ENCODE assay signal across 12 cellular contexts in genomic region chr12:111425655-111426054, GRCh38. TPM values are rescaled to one million over a fixed set of nuclear protein-coding genes. Genes with fewer than 3 reads are reported as not detected.
DNase-seq lines count a peak whose midpoint lies in the region; ATAC-seq, FAIRE-seq and TF ChIP-seq lines count a peak whose summit lies in the region.
"Had no signal": no experiment of that assay in that cellular context is flagged by ENCODE, and none has a peak within 500 bp of the region (broad histone marks: within the 10 kb centered on the region; RNA-seq: fewer than 3 reads in every experiment).

No MANE protein-coding gene starts in this region.

- DNase-seq in activated naive CD4-positive, alpha-beta T cell treated with anti-CD3 and anti-CD28 coated beads for 36 hours, result peak; percentile 6
- DNase-seq in activated naive CD4-positive, alpha-beta T cell treated with anti-CD3 and anti-CD28 coated beads, Interleukin-2, amount 50 U/mL, for 72 hours (ENCODE audit: low spot score in 2 of 2), result no peak
- DNase-seq in HepG2 (ENCODE audit: low spot score) (no peak), upper lobe of left lung (no peak), HCEC 1CT (no peak)
- DNase-seq in activated CD8-positive, alpha-beta memory T cell treated with anti-CD3 and anti-CD28 coated beads for 24 hours, result no peak
- DNase-seq: amniotic stem cell, esophagus squamous epithelium, NCI-H82 had no signal

- H4K20me1 ChIP-seq in HepG2 (ENCODE audit: insufficient read depth, low read length), result no peaks in the 10 kb centered on the region

- in situ Hi-C loops in HepG2 (cut with HindIII; ENCODE audit: extremely low pct_ligation_motif_present, low pct_unique_long_range_greater_than_20kb), result no loop called here

- intact Hi-C loops in activated naive CD4-positive, alpha-beta T cell treated with anti-CD3 and anti-CD28 coated beads for 36 hours (cut with micrococcal nuclease), result loop anchor here (1.0 kb wide), 2 partner anchors 20 to 26 kb away; no protein-coding TSS in a partner anchor
- intact Hi-C loops in HepG2 (cut with micrococcal nuclease; ENCODE audit: unreplicated experiment), result no loop called here

- H3K9me3 Mint-ChIP-seq in activated naive CD4-positive, alpha-beta T cell treated with anti-CD3 and anti-CD28 coated beads for 36 hours, result no peaks in the 10 kb centered on the region
- no peaks in the 10 kb centered on the region for H3K9me3 Mint-ChIP-seq in activated naive CD4-positive, alpha-beta T cell treated with anti-CD3 and anti-CD28 coated beads, Interleukin-2, amount 50 U/mL, for 72 hours
- no peaks in the 10 kb centered on the region for H3K9me3 Mint-ChIP-seq in activated naive CD8-positive, alpha-beta T cell (ENCODE audit: low read depth)

- CTCF ChIA-PET in activated naive CD4-positive, alpha-beta T cell treated with anti-CD3 and anti-CD28 coated beads for 36 hours (lab: Charles Lee), result interaction anchor here (0.6 to 9.3 kb wide), 8 partner anchors 9 to 28 kb away, joined by 3 to 52 read pairs (median 4); no protein-coding TSS in a partner anchor
- CTCF ChIA-PET in HepG2 (lab: Yijun Ruan, JAX; ENCODE audit: low intra/inter-chr PET ratio, low total read pairs), result no interaction called here

- H3K27me3 ChIP-seq in HepG2 (ENCODE audit: control insufficient read depth in 1 of 2, insufficient read depth in 2 of 2, low read length in 2 of 2) (no peaks in the 10 kb centered on the region), upper lobe of left lung (no peaks in the 10 kb centered on the region)

- TSS peak; percentile 17 for BruUV-seq in HepG2 (replicated peaks; lab: Mats Ljungman, UMichigan)

- no peak for TF ChIP-seq RAD21 in HepG2 (CRISPR knock-in tag; IDR thresholded peaks at IDR 0.05)

- FAIRE-seq in HepG2 (lab: Jason Lieb, UNC), result no peak
- FAIRE-seq: TTC549 had no signal

- H3K4me2 ChIP-seq in HepG2 (ENCODE audit: low read depth, low read length), result no peak overlapping the region

- H3K9ac ChIP-seq in HepG2 (ENCODE audit: insufficient read depth, low read depth, low read length), result no peak overlapping the region

- peaks cover 72% of the 10 kb centered on the region for H3K4me1 Mint-ChIP-seq in activated naive CD4-positive, alpha-beta T cell treated with anti-CD3 and anti-CD28 coated beads for 36 hours (ENCODE audit: low read depth)
- peaks cover 61% of the 10 kb centered on the region for H3K4me1 Mint-ChIP-seq in activated naive CD8-positive, alpha-beta T cell (ENCODE audit: low read depth)

- peaks cover 2% of the 10 kb centered on the region for H3K79me2 ChIP-seq in HepG2 (ENCODE audit: insufficient read depth, low read length)

- peaks cover 13% of the 10 kb centered on the region for H3K36me3 Mint-ChIP-seq in activated naive CD4-positive, alpha-beta T cell treated with anti-CD3 and anti-CD28 coated beads for 36 hours (ENCODE audit: low read depth)
- H3K36me3 Mint-ChIP-seq in activated naive CD4-positive, alpha-beta T cell treated with anti-CD3 and anti-CD28 coated beads, Interleukin-2, amount 50 U/mL, for 72 hours, result peaks cover 0 to 4% of the 10 kb centered on the region in 2 donors
- H3K36me3 Mint-ChIP-seq in activated naive CD8-positive, alpha-beta T cell, result no peaks in the 10 kb centered on the region

- TF ChIP-seq CTCF in HepG2 (CRISPR knock-in tag; IDR thresholded peaks at IDR 0.05) (no peak), upper lobe of left lung (IDR thresholded peaks at IDR 0.05) (no peak)

- H3K9me3 ChIP-seq in HepG2 (ENCODE audit: low read length) (no peaks in the 10 kb centered on the region), upper lobe of left lung (no peaks in the 10 kb centered on the region)
- H3K9me3 ChIP-seq: esophagus squamous epithelium had no signal

- H3K27ac Mint-ChIP-seq in activated naive CD4-positive, alpha-beta T cell treated with anti-CD3 and anti-CD28 coated beads for 36 hours, result peak overlapping the region; percentile 84
- H3K27ac Mint-ChIP-seq in activated naive CD4-positive, alpha-beta T cell treated with anti-CD3 and anti-CD28 coated beads, Interleukin-2, amount 50 U/mL, for 72 hours, result peak overlapping the region in 1 of 2 donors; percentile 30
- peak overlapping the region; percentile 85 for H3K27ac Mint-ChIP-seq in activated naive CD8-positive, alpha-beta T cell

- no peak overlapping the region for H3K4me3 ChIP-seq in HepG2 (replicated peaks in 1 of 3; ENCODE audit: insufficient read depth in 1 of 3, low read depth in 2 of 3, low read length in 3 of 3)
- H3K4me3 ChIP-seq in upper lobe of left lung, result no peak overlapping the region
- H3K4me3 ChIP-seq: esophagus squamous epithelium had no signal

- no peaks in the 10 kb centered on the region for H3K27me3 Mint-ChIP-seq in activated naive CD4-positive, alpha-beta T cell treated with anti-CD3 and anti-CD28 coated beads for 36 hours (ENCODE audit: low read depth)
- no peaks in the 10 kb centered on the region for H3K27me3 Mint-ChIP-seq in activated naive CD8-positive, alpha-beta T cell

- H3K27ac ChIP-seq in HepG2 (ENCODE audit: extremely low read length, insufficient read depth, low read length), result no peak overlapping the region
- H3K27ac ChIP-seq in upper lobe of left lung, result peak overlapping the region in 3 of 4 donors; percentile 32 to 49 (median 46)

- POLR2A ChIA-PET in HepG2 (lab: Yijun Ruan, JAX), result no interaction called here

- no peak for ATAC-seq in activated naive CD4-positive, alpha-beta T cell treated with anti-CD3 and anti-CD28 coated beads, Interleukin-2, amount 50 U/mL, for 72 hours
- ATAC-seq in HepG2, result peak; percentile 31; the same call in 2 of the 3 replicates
- no peak for ATAC-seq in upper lobe of left lung (ENCODE audit: low FRiP score in 2 of 2)
- ATAC-seq in GM18498 (IDR thresholded peaks at IDR 0.05; ENCODE audit: unreplicated experiment), result no peak

- no peak for TF ChIP-seq EP300 in HepG2 (IDR thresholded peaks at IDR 0.05; ENCODE audit: low read depth in 2 of 2, low read length in 2 of 2)
- TF ChIP-seq EP300 in HepG2 (CRISPR knock-in tag; IDR thresholded peaks at IDR 0.05; ENCODE audit: borderline replicate concordance), result no peak
- TF ChIP-seq EP300 in upper lobe of left lung (IDR thresholded peaks at IDR 0.05), result no peak

- no peak overlapping the region for H3K4me3 Mint-ChIP-seq in activated naive CD4-positive, alpha-beta T cell treated with anti-CD3 and anti-CD28 coated beads for 36 hours
- H3K4me3 Mint-ChIP-seq in activated naive CD8-positive, alpha-beta T cell, result peak overlapping the region; percentile 74

- 66% methylated on average over 5 of the region's 8 CpGs for WGBS in HepG2 (ENCODE audit: low lambda C conversion rate)
- 73 to 74% methylated on average over 5 to 8 of the region's 8 CpGs for WGBS in upper lobe of left lung, 2 donors

- H3K4me1 ChIP-seq in HepG2 (ENCODE audit: insufficient read depth, low read length) (peaks cover 26% of the 10 kb centered on the region), upper lobe of left lung (peaks cover 58 to 72% (median 61%) of the 10 kb centered on the region in 4 donors)

- H2AFZ ChIP-seq in HepG2 (ENCODE audit: low read length), result no peak overlapping the region

- TF ChIP-seq POLR2A in HepG2 (IDR thresholded peaks at IDR 0.05; ENCODE audit: insufficient read depth in 1 of 2, low read depth in 2 of 2, low read length in 2 of 2), result no peak
- no peak for TF ChIP-seq POLR2A in upper lobe of left lung (IDR thresholded peaks at IDR 0.05)

- H3K36me3 ChIP-seq in HepG2 (replicated peaks in 1 of 2; ENCODE audit: control insufficient read depth in 1 of 2, insufficient read depth in 2 of 2, low read length in 2 of 2) (peaks cover 2 to 25% of the 10 kb centered on the region in 2 experiments; a peak in 4 of 5 replicates), upper lobe of left lung (peaks cover 0 to 16% (median 8%) of the 10 kb centered on the region in 4 donors)

RNA-seq across cellular contexts. Expression of gene SH2B3, which starts 19.9 kb away (rescaled TPM):
- 10 to 100 TPM; 21.1 to 21.3 TPM for total RNA-seq in activated naive CD4-positive, alpha-beta T cell treated with anti-CD3 and anti-CD28 coated beads for 36 hours
- 10 to 100 TPM; 18.0 to 24.6 TPM for total RNA-seq in activated naive CD4-positive, alpha-beta T cell treated with anti-CD3 and anti-CD28 coated beads, Interleukin-2, amount 50 U/mL, for 72 hours
- total RNA-seq in HepG2 (2016; rRNA removed; fragmentation: Illumina TruSeq; extraction: Trizol) (6.8 and 6.9 TPM in 2 replicates), upper lobe of left lung (100 to 1,000 TPM in 1 of 6 donors, 10 to 100 TPM in 5; 24.8 to 128 (median 52.5) TPM)
- 3.0 and 4.5 TPM in 2 replicates for total RNA-seq in HepG2 (2016; cell fraction: cytosol; rRNA removed; fragmentation: Illumina TruSeq; extraction: Trizol; ENCODE audit: low read depth)
- 5.3 and 6.3 TPM in 2 replicates for total RNA-seq in HepG2 (2016; cell fraction: insoluble cytoplasmic fraction; rRNA removed; fragmentation: Illumina TruSeq; extraction: Trizol)
- total RNA-seq in HepG2 (2016; cell fraction: membrane; rRNA removed; fragmentation: Illumina TruSeq; extraction: Trizol), result 8.1 and 8.8 TPM in 2 replicates
- 3.3 and 4.2 TPM in 2 replicates for total RNA-seq in HepG2 (2016; cell fraction: nucleus; rRNA removed; fragmentation: Illumina TruSeq; extraction: Trizol)
- 6.8 and 7.1 TPM in 2 replicates for polyA plus RNA-seq in HepG2 (2011; rRNA removed)
- 5.9 and 7.0 TPM in 2 replicates for polyA plus RNA-seq in HepG2 (2011; cell fraction: cytosol; rRNA removed)
- polyA plus RNA-seq in HepG2 (2011; cell fraction: nucleus; rRNA removed), result 6.3 and 7.7 TPM in 2 replicates
- 5.1 and 9.2 TPM in 2 replicates for polyA plus RNA-seq in HepG2 (2012)
- 0.99 and 1.3 TPM in 2 replicates for polyA plus RNA-seq in HepG2 (2016; cell fraction: cytosol; fragmentation: Illumina TruSeq; extraction: Trizol; ENCODE audit: low read depth)
- polyA plus RNA-seq in HepG2 (2016; cell fraction: insoluble cytoplasmic fraction; fragmentation: Illumina TruSeq; extraction: Trizol; ENCODE audit: low read depth), result 7.6 and 9.1 TPM in 2 replicates
- 5.2 and 5.7 TPM in 2 replicates for polyA plus RNA-seq in HepG2 (2016; cell fraction: membrane; fragmentation: Illumina TruSeq; extraction: Trizol; ENCODE audit: low read depth)
- 8.8 and 9.8 TPM in 2 replicates for polyA plus RNA-seq in HepG2 (2016; cell fraction: nucleus; fragmentation: Illumina TruSeq; extraction: Trizol; ENCODE audit: insufficient read depth, low read depth)
- 2.2 and 11.4 TPM in 2 replicates for polyA minus RNA-seq in HepG2 (2011; rRNA and poly(A)+ RNA removed; ENCODE audit: low replicate concordance)
- polyA minus RNA-seq in HepG2 (2011; cell fraction: cytosol; rRNA and poly(A)+ RNA removed), result 6.2 and 6.9 TPM in 2 replicates
- 3.3 and 3.9 TPM in 2 replicates for polyA minus RNA-seq in HepG2 (2011; cell fraction: nucleus; rRNA and poly(A)+ RNA removed)

RNA-seq across cellular contexts. Expression of gene PHETA1, which starts 56.8 kb away (rescaled TPM):
- 1 to 10 TPM in 1 of 2 experiments, under 1 TPM in 1; 0.35 to 1.0 TPM for total RNA-seq in activated naive CD4-positive, alpha-beta T cell treated with anti-CD3 and anti-CD28 coated beads for 36 hours
- total RNA-seq in activated naive CD4-positive, alpha-beta T cell treated with anti-CD3 and anti-CD28 coated beads, Interleukin-2, amount 50 U/mL, for 72 hours, result 1 to 10 TPM in 1 of 2 donors, under 1 TPM in 1; 0.64 to 1.5 TPM
- total RNA-seq in HepG2 (2016; rRNA removed; fragmentation: Illumina TruSeq; extraction: Trizol), result 12.7 and 20.8 TPM in 2 replicates
- total RNA-seq in HepG2 (2016; cell fraction: cytosol; rRNA removed; fragmentation: Illumina TruSeq; extraction: Trizol; ENCODE audit: low read depth), result 4.6 and 5.4 TPM in 2 replicates
- total RNA-seq in HepG2 (2016; cell fraction: insoluble cytoplasmic fraction; rRNA removed; fragmentation: Illumina TruSeq; extraction: Trizol), result 11.4 and 21.0 TPM in 2 replicates
- 20.1 and 22.4 TPM in 2 replicates for total RNA-seq in HepG2 (2016; cell fraction: membrane; rRNA removed; fragmentation: Illumina TruSeq; extraction: Trizol)
- total RNA-seq in HepG2 (2016; cell fraction: nucleus; rRNA removed; fragmentation: Illumina TruSeq; extraction: Trizol), result 11.4 and 16.8 TPM in 2 replicates
- polyA plus RNA-seq in HepG2 (2011; rRNA removed), result 11.3 and 15.8 TPM in 2 replicates
- 13.8 and 16.9 TPM in 2 replicates for polyA plus RNA-seq in HepG2 (2011; cell fraction: cytosol; rRNA removed)
- 38.7 and 41.4 TPM in 2 replicates for polyA plus RNA-seq in HepG2 (2011; cell fraction: nucleus; rRNA removed)
- polyA plus RNA-seq in HepG2 (2012), result 7.6 and 12.3 TPM in 2 replicates
- polyA plus RNA-seq in HepG2 (2016; cell fraction: cytosol; fragmentation: Illumina TruSeq; extraction: Trizol; ENCODE audit: low read depth), result 4.7 and 5.7 TPM in 2 replicates
- polyA plus RNA-seq in HepG2 (2016; cell fraction: insoluble cytoplasmic fraction; fragmentation: Illumina TruSeq; extraction: Trizol; ENCODE audit: low read depth), result 15.8 and 19.6 TPM in 2 replicates
- polyA plus RNA-seq in HepG2 (2016; cell fraction: membrane; fragmentation: Illumina TruSeq; extraction: Trizol; ENCODE audit: low read depth), result 18.1 and 18.8 TPM in 2 replicates
- 31.9 and 34.8 TPM in 2 replicates for polyA plus RNA-seq in HepG2 (2016; cell fraction: nucleus; fragmentation: Illumina TruSeq; extraction: Trizol; ENCODE audit: insufficient read depth, low read depth)
- 1.6 and 19.4 TPM in 2 replicates for polyA minus RNA-seq in HepG2 (2011; rRNA and poly(A)+ RNA removed; ENCODE audit: low replicate concordance)
- polyA minus RNA-seq in HepG2 (2011; cell fraction: cytosol; rRNA and poly(A)+ RNA removed), result 7.2 and 10.0 TPM in 2 replicates
- polyA minus RNA-seq in HepG2 (2011; cell fraction: nucleus; rRNA and poly(A)+ RNA removed), result 6.4 and 9.7 TPM in 2 replicates
- total RNA-seq in upper lobe of left lung, result 10 to 100 TPM in 5 of 6 donors, 1 to 10 TPM in 1; 9.1 to 24.6 (median 21.2) TPM
